ENCODE assay signal across 21 cellular contexts in genomic region chr10:28551086-28551485, GRCh38. TPM values are rescaled to one million over a fixed set of nuclear protein-coding genes. Genes with fewer than 3 reads are reported as not detected.
DNase-seq lines count a peak whose midpoint lies in the region; ATAC-seq, FAIRE-seq and TF ChIP-seq lines count a peak whose summit lies in the region.
"Had no signal": no experiment of that assay in that cellular context is flagged by ENCODE, and none has a peak within 500 bp of the region (broad histone marks: within the 10 kb centered on the region; RNA-seq: fewer than 3 reads in every experiment).

No MANE protein-coding gene starts in this region.

- H3K4me1 Mint-ChIP-seq in chondrocyte (ENCODE audit: low read depth), result peaks cover 62% of the 10 kb centered on the region

- H3K36me3 Mint-ChIP-seq in chondrocyte (ENCODE audit: low read depth), result peaks cover 19% of the 10 kb centered on the region

- H3K27ac ChIP-seq in HepG2 (ENCODE audit: extremely low read length, insufficient read depth, low read length) (no peak overlapping the region), right lobe of liver (no peak overlapping the region)
- H3K27ac ChIP-seq: thoracic aorta had no signal

- BruUV-seq in HepG2 (replicated peaks; lab: Mats Ljungman, UMichigan), result TSS peak; percentile 9

- H3K9ac ChIP-seq in HepG2 (ENCODE audit: insufficient read depth, low read depth, low read length), result no peak overlapping the region
- no peak overlapping the region for H3K9ac ChIP-seq in Loucy (ENCODE audit: low read depth, low read length, poor library complexity, severe bottlenecking)
- H3K9ac ChIP-seq: SK-N-SH had no signal

- ATAC-seq in HepG2 (no peak), right lobe of liver (no peak), GM18498 (IDR thresholded peaks at IDR 0.05; ENCODE audit: unreplicated experiment) (no peak), HG03025 (IDR thresholded peaks at IDR 0.05; ENCODE audit: low FRiP score, unreplicated experiment) (no peak)

- peaks cover 95% of the 10 kb centered on the region for H3K79me2 ChIP-seq in HepG2 (ENCODE audit: insufficient read depth, low read length)
- peaks cover 98% of the 10 kb centered on the region for H3K79me2 ChIP-seq in Loucy (ENCODE audit: insufficient read depth, low read length)

- H3F3A ChIP-seq in Loucy (ENCODE audit: low read depth), result peaks cover 5% of the 10 kb centered on the region; the same call in 1 of the 2 replicates

- H3K27me3 Mint-ChIP-seq in chondrocyte (ENCODE audit: low read depth), result no peaks in the 10 kb centered on the region

- no peak overlapping the region for H3K4me2 ChIP-seq in HepG2 (ENCODE audit: low read depth, low read length)
- H3K4me2 ChIP-seq in Loucy (ENCODE audit: low read depth, low read length, poor library complexity, severe bottlenecking), result peak overlapping the region; percentile 14
- H3K4me2 ChIP-seq: SK-N-SH had no signal

- H2AFZ ChIP-seq in HepG2 (ENCODE audit: low read length) (no peak overlapping the region), Loucy (ENCODE audit: low read length) (no peak overlapping the region)

- TF ChIP-seq EP300 in HepG2 (IDR thresholded peaks at IDR 0.05; ENCODE audit: low read depth in 2 of 2, low read length in 2 of 2) (no peak), HepG2 (CRISPR knock-in tag; IDR thresholded peaks at IDR 0.05; ENCODE audit: borderline replicate concordance) (no peak)

- H3K9me2 ChIP-seq in Loucy (replicated peaks; ENCODE audit: low read depth, low read length), result no peaks in the 10 kb centered on the region
- H3K9me2 ChIP-seq: SK-N-SH had no signal

- TF ChIP-seq POLR2A in HepG2 (IDR thresholded peaks at IDR 0.05; ENCODE audit: insufficient read depth in 1 of 2, low read depth in 2 of 2, low read length in 2 of 2) (no peak), right lobe of liver (IDR thresholded peaks at IDR 0.05) (no peak)

- CTCF ChIA-PET in HepG2 (lab: Yijun Ruan, JAX; ENCODE audit: low intra/inter-chr PET ratio, low total read pairs), result no interaction called here

- H3K27ac Mint-ChIP-seq in chondrocyte (ENCODE audit: unreplicated experiment), result peak overlapping the region; percentile 66

- no peak overlapping the region for H3K4me3 ChIP-seq in HepG2 (replicated peaks in 1 of 3; ENCODE audit: insufficient read depth in 1 of 3, low read depth in 2 of 3, low read length in 3 of 3)
- no peak overlapping the region for H3K4me3 ChIP-seq in right lobe of liver
- peak overlapping the region; percentile 0 for H3K4me3 ChIP-seq in Loucy (ENCODE audit: low read length, poor library complexity, severe bottlenecking)
- H3K4me3 ChIP-seq: thoracic aorta had no signal

- H4K20me1 ChIP-seq in HepG2 (ENCODE audit: insufficient read depth, low read length), result peaks cover 45% of the 10 kb centered on the region
- H4K20me1 ChIP-seq in Loucy (ENCODE audit: insufficient read depth, low read length, poor library complexity, severe bottlenecking), result peaks cover 92% of the 10 kb centered on the region

- TF ChIP-seq CTCF in HepG2 (CRISPR knock-in tag; IDR thresholded peaks at IDR 0.05) (no peak), right lobe of liver (IDR thresholded peaks at IDR 0.05) (no peak), Loucy (conservative IDR thresholded peaks at IDR 0.05; ENCODE audit: low read length) (no peak), chondrocyte (IDR thresholded peaks at IDR 0.05) (no peak)

- intact Hi-C loops in HepG2 (cut with micrococcal nuclease; ENCODE audit: unreplicated experiment) (no loop called here), right lobe of liver (cut with DNase I) (no loop called here)

- no peaks in the 10 kb centered on the region for H3K9me3 Mint-ChIP-seq in chondrocyte (ENCODE audit: low read depth)

- peaks cover 10 to 53% of the 10 kb centered on the region in 2 experiments for H3K36me3 ChIP-seq in HepG2 (replicated peaks in 1 of 2; ENCODE audit: control insufficient read depth in 1 of 2, insufficient read depth in 2 of 2, low read length in 2 of 2)
- peaks cover 0 to 20% (median 2%) of the 10 kb centered on the region in 4 donors for H3K36me3 ChIP-seq in right lobe of liver
- H3K36me3 ChIP-seq in Loucy (ENCODE audit: insufficient read depth, low read length), result peaks cover 58% of the 10 kb centered on the region
- H3K36me3 ChIP-seq: thoracic aorta had no signal

- no peak for FAIRE-seq in HepG2 (lab: Jason Lieb, UNC)
- FAIRE-seq: GM18507, GM19239, kidney had no signal

- TF ChIP-seq RAD21 in HepG2 (CRISPR knock-in tag; IDR thresholded peaks at IDR 0.05), result no peak

- peaks cover 40% of the 10 kb centered on the region for H3K4me1 ChIP-seq in HepG2 (ENCODE audit: insufficient read depth, low read length)
- peaks cover 0 to 60% (median 14%) of the 10 kb centered on the region in 4 donors for H3K4me1 ChIP-seq in right lobe of liver
- peaks cover 31% of the 10 kb centered on the region for H3K4me1 ChIP-seq in Loucy (ENCODE audit: insufficient read depth, low read length, poor library complexity, severe bottlenecking)

- no peak overlapping the region for H3K4me3 Mint-ChIP-seq in chondrocyte (ENCODE audit: unreplicated experiment)

- POLR2A ChIA-PET in HepG2 (lab: Yijun Ruan, JAX), result interaction anchor here (0.9 to 1.4 kb wide), 2 partner anchors 15 to 19 kb away, joined by 3 to 6 read pairs; partner anchors contain the start of gene WAC

- no peaks in the 10 kb centered on the region for H3K9me3 ChIP-seq in HepG2 (ENCODE audit: low read length)
- no peaks in the 10 kb centered on the region for H3K9me3 ChIP-seq in right lobe of liver
- H3K9me3 ChIP-seq in Loucy (ENCODE audit: insufficient read depth, low read depth, low read length), result no peaks in the 10 kb centered on the region
- H3K9me3 ChIP-seq: SK-N-SH, thoracic aorta had no signal

- no peaks in the 10 kb centered on the region for H3K27me3 ChIP-seq in HepG2 (ENCODE audit: control insufficient read depth in 1 of 2, insufficient read depth in 2 of 2, low read length in 2 of 2)
- H3K27me3 ChIP-seq in right lobe of liver, result no peaks in the 10 kb centered on the region
- H3K27me3 ChIP-seq in Loucy (ENCODE audit: insufficient read depth, low read length, poor library complexity, severe bottlenecking), result no peaks in the 10 kb centered on the region
- H3K27me3 ChIP-seq: dorsolateral prefrontal cortex had no signal

- in situ Hi-C loops in HepG2 (cut with HindIII; ENCODE audit: extremely low pct_ligation_motif_present, low pct_unique_long_range_greater_than_20kb), result no loop called here

- DNase-seq in HepG2 (ENCODE audit: low spot score), result no peak
- no peak for DNase-seq in right lobe of liver
- DNase-seq in chondrocyte (ENCODE audit: low spot score), result no peak
- peak; percentile 61 for DNase-seq in renal cortical epithelial cell (ENCODE audit: low read depth)
- no peak for DNase-seq in NCI-H1048 (lab: John Stamatoyannopoulos, UW)
- DNase-seq: activated CD4-positive, alpha-beta T cell treated with anti-CD3 and anti-CD28 coated beads, Interleukin-2, amount 50 U/mL, for 48 hours; activated effector memory CD4-positive, alpha-beta T cell treated with anti-CD3 and anti-CD28 coated beads, Interleukin-2, amount 50 U/mL, for 16 hours; dorsolateral prefrontal cortex; kidney; MM.1S; NCI-H2081; NCI-H524; SK-N-SH; stimulated activated CD4-positive, alpha-beta T cell treated with anti-CD3 and anti-CD28 coated beads, Interleukin-4, amount 100 ng/mL, for 24 hours; stimulated activated CD8-positive, alpha-beta memory T cell treated with anti-CD3 and anti-CD28 coated beads, Interleukin-4, amount 100 ng/mL, for 48 hours had no signal

- 97% methylated on average over 3 of the region's 3 CpGs for whole genome bisulfite sequencing in HepG2 (ENCODE audit: low lambda C conversion rate)
- WGBS in right lobe of liver (ENCODE audit: insufficient coverage, low coverage, low lambda C conversion rate, missing lambda C conversion rate), result 66% methylated on average over 3 of the region's 3 CpGs

TF ChIP-seq in HepG2, 621 proteins besides CTCF, POLR2A, EP300 and RAD21 (continues in another document):
- TF ChIP-seq HNRNPL (IDR thresholded peaks at IDR 0.05; ENCODE audit: low read depth, low read length) (no peak), CREB1 (IDR thresholded peaks at IDR 0.05) (no peak), CREB1 (CRISPR knock-in tag; IDR thresholded peaks at IDR 0.05) (no peak), HOXD1 (CRISPR knock-in tag; IDR thresholded peaks at IDR 0.05) (no peak), BHLHE40 (IDR thresholded peaks at IDR 0.05; ENCODE audit: low read length) (no peak)

RNA-seq across cellular contexts. Expression of gene WAC, which starts 18.2 kb away (rescaled TPM):
- total RNA-seq in HepG2 (2016; rRNA removed; fragmentation: Illumina TruSeq; extraction: Trizol), result 69.1 and 70.2 TPM in 2 replicates
- total RNA-seq in HepG2 (2016; cell fraction: cytosol; rRNA removed; fragmentation: Illumina TruSeq; extraction: Trizol; ENCODE audit: low read depth), result 22.3 and 23.3 TPM in 2 replicates
- total RNA-seq in HepG2 (2016; cell fraction: insoluble cytoplasmic fraction; rRNA removed; fragmentation: Illumina TruSeq; extraction: Trizol), result 68.2 and 73.1 TPM in 2 replicates
- total RNA-seq in HepG2 (2016; cell fraction: membrane; rRNA removed; fragmentation: Illumina TruSeq; extraction: Trizol), result 51.1 and 64.4 TPM in 2 replicates
- 66.1 and 73.8 TPM in 2 replicates for total RNA-seq in HepG2 (2016; cell fraction: nucleus; rRNA removed; fragmentation: Illumina TruSeq; extraction: Trizol)
- polyA plus RNA-seq in HepG2 (2011; rRNA removed), result 85.2 and 96.2 TPM in 2 replicates
- polyA plus RNA-seq in HepG2 (2011; cell fraction: cytosol; rRNA removed), result 48.8 and 67.1 TPM in 2 replicates
- polyA plus RNA-seq in HepG2 (2011; cell fraction: nucleus; rRNA removed), result 38.1 and 40.6 TPM in 2 replicates
- 63.9 and 73.2 TPM in 2 replicates for polyA plus RNA-seq in HepG2 (2012)
- 8.0 and 9.8 TPM in 2 replicates for polyA plus RNA-seq in HepG2 (2016; cell fraction: cytosol; fragmentation: Illumina TruSeq; extraction: Trizol; ENCODE audit: low read depth)
- 85.0 and 88.2 TPM in 2 replicates for polyA plus RNA-seq in HepG2 (2016; cell fraction: insoluble cytoplasmic fraction; fragmentation: Illumina TruSeq; extraction: Trizol; ENCODE audit: low read depth)
- 33.0 and 38.6 TPM in 2 replicates for polyA plus RNA-seq in HepG2 (2016; cell fraction: membrane; fragmentation: Illumina TruSeq; extraction: Trizol; ENCODE audit: low read depth)
- 68.4 and 72.1 TPM in 2 replicates for polyA plus RNA-seq in HepG2 (2016; cell fraction: nucleus; fragmentation: Illumina TruSeq; extraction: Trizol; ENCODE audit: insufficient read depth, low read depth)
- polyA minus RNA-seq in HepG2 (2011; rRNA and poly(A)+ RNA removed; ENCODE audit: low replicate concordance), result 86.5 and 108 TPM in 2 replicates
- 44.2 and 45.6 TPM in 2 replicates for polyA minus RNA-seq in HepG2 (2011; cell fraction: cytosol; rRNA and poly(A)+ RNA removed)
- 145 and 151 TPM in 2 replicates for polyA minus RNA-seq in HepG2 (2011; cell fraction: nucleus; rRNA and poly(A)+ RNA removed)
- total RNA-seq in right lobe of liver, result 10 to 100 TPM; 34.3 to 52.4 (median 48.9) TPM
- 91.1 to 97.7 TPM (median 93.2 TPM) in 3 replicates for total RNA-seq in chondrocyte
- total RNA-seq in renal cortical epithelial cell, result 46.5 and 92.2 TPM in 2 replicates
